In genomic region chr3:42192334-42193200, GRCh38 we compare ENCODE assay signal across 7 cellular contexts.
DNase-seq lines count a peak whose midpoint lies in the region; ATAC-seq and TF ChIP-seq lines count a peak whose summit lies in the region.

No MANE protein-coding gene starts in this region.

- in situ Hi-C loops in GM13976 (cut with MboI; ENCODE audit: low sequenced_read_pairs, unreplicated experiment) = no loop called here

- ATAC-seq in GM18907 (IDR thresholded peaks at IDR 0.05; ENCODE audit: unreplicated experiment) = peak; percentile 50
- ATAC-seq in HG02870 (IDR thresholded peaks at IDR 0.05; ENCODE audit: unreplicated experiment) = peak; percentile 38

- TF ChIP-seq CTCF in GM13976 (IDR thresholded peaks at IDR 0.05; ENCODE audit: borderline replicate concordance, control extremely low read depth, extremely low read depth, insufficient read depth, missing control alignments) = no peak

- peak; percentile 28 for DNase-seq in SW480 (ENCODE audit: low spot score)
- DNase-seq in renal cortical epithelial cell (ENCODE audit: low read depth) = peak; percentile 48
- DNase-seq in T-helper 9 cell = no peak
- DNase-seq in GM13976 (ENCODE audit: low spot score) = no peak
- DNase-seq in NAMALWA (ENCODE audit: low spot score) = no peak

Comparison
In these comparisons a context has a peak if more than half of its experiments do, and no peak if none do; other contexts are left out.
1. DNase-seq: peak in SW480 (single experiment) and renal cortical epithelial cell (single experiment); none in T-helper 9 cell (single experiment), GM13976 (single experiment) and NAMALWA (single experiment).